ENCODE assay signal across 8 cellular contexts in the genomic region with DNA sequence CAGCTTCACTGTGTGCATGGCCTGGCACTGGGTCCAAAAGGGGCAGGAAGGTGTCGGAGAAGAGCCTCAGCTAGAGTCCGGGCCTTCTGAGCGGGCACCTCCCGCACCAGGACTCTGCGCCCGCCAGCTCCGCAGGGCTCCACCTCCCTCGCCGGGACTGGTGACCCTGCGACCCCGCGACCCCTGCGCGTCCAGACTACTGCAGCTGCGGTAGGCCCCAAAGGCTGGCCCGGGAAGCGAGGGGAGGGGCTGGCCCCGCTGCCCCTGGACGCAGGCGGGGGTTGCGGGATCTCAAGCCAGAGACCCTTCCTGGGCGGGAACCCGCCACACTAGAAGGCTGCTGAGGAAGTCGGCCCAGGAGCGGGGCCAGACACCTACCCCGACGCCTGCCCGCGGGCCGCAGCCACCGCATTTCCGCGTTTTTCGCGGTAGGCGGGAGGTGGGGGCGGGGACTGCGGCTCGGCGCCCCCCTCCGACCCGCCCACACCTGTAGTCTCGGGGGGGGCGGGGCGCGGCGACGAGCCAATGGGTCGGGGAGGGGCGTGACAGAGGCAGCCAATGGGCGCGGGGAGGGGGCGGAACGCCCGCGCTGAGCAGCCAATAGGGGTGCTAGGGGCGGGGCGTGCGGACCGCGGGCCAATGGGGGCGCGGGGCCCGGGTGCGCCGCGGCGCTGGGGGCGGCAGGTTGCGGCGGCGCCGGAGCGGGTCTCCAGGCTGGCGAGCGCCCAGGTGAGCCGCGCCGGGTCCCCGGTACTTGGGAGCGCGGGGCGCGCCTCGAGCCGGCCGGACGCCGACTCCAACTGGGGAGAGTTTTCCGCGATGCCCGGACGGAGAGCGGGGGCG. TPM values are rescaled to one million over a fixed set of nuclear protein-coding genes. Genes with fewer than 3 reads are reported as not detected.
DNase-seq lines count a peak whose midpoint lies in the region.

Gene LMNTD2, minus strand, starts transcription at position 434 of the 843 bp plus-strand sequence. Its CDS starts 22 bp downstream, at position 412.
Gene RASSF7, plus strand, starts transcription at position 666 of the 843 bp plus-strand sequence. CDS start 799 bp downstream, outside the sequence.

- DNase-seq in EL (peak; percentile 86), H4 (ENCODE audit: low spot score) (peak; percentile 74), M059J (ENCODE audit: low read depth) (peak; percentile 76), SJCRH30 (peak; percentile 88 to 91), germinal center (ENCODE audit: low spot score) (peak; percentile 99), occipital lobe (lab: John Stamatoyannopoulos, UW) (peak; percentile 85), superior temporal gyrus (ENCODE audit: extremely low spot score) (peak; percentile 81)
- peak; percentile 91 to 98 (median 94) for DNase-seq in activated naive CD4-positive, alpha-beta T cell (lab: John Stamatoyannopoulos, UW)

- no peak within 1 kb of the TSS for H3K27ac ChIP-seq in SJCRH30

- peaks cover 3% of the 10 kb centered on the region; the same call in 1 of the 2 replicates for H3K4me1 ChIP-seq in SJCRH30

- H3K36me3 ChIP-seq in SJCRH30, result no peaks in the 10 kb centered on the region

- no peaks in the 10 kb centered on the region for H3K27me3 ChIP-seq in SJCRH30

- H3K9me3 ChIP-seq in SJCRH30 (replicated peaks), result no peaks in the 10 kb centered on the region

- peak within 1 kb of the TSS; percentile 83 for H3K4me3 ChIP-seq in SJCRH30

RNA-seq across cellular contexts. Expression of gene LMNTD2, which starts in this region (rescaled TPM):
- 1.4 and 2.6 TPM in 2 replicates for total RNA-seq in H4 (2014; rRNA removed; shearing (Covaris generic))
- 1.1 and 3.8 TPM in 2 replicates for total RNA-seq in M059J (2014; rRNA removed; shearing (Covaris generic))
- 0.43 and 0.51 TPM in 2 replicates for total RNA-seq in SJCRH30 (2014; rRNA removed; shearing (Covaris generic))
- total RNA-seq in occipital lobe, result 0.16 TPM

RNA-seq across cellular contexts. Expression of gene RASSF7, which starts in this region (rescaled TPM):
- 16.8 and 17.3 TPM in 2 replicates for total RNA-seq in H4 (2014; rRNA removed; shearing (Covaris generic))
- total RNA-seq in M059J (2014; rRNA removed; shearing (Covaris generic)), result 53.4 and 56.0 TPM in 2 replicates
- total RNA-seq in SJCRH30 (2014; rRNA removed; shearing (Covaris generic)), result 6.9 and 7.4 TPM in 2 replicates
- 2.5 TPM for total RNA-seq in occipital lobe
